1 cellular context compared by ENCODE assay signal in genomic region chr4:53186714-53187358, GRCh38.
TF ChIP-seq lines count a peak whose summit lies in the region.

No MANE protein-coding gene starts in this region.

TF ChIP-seq in K562, 482 proteins besides CTCF, POLR2A, EP300 and RAD21 (continued from another document and continues in another):
- TF ChIP-seq, protein P1, sequence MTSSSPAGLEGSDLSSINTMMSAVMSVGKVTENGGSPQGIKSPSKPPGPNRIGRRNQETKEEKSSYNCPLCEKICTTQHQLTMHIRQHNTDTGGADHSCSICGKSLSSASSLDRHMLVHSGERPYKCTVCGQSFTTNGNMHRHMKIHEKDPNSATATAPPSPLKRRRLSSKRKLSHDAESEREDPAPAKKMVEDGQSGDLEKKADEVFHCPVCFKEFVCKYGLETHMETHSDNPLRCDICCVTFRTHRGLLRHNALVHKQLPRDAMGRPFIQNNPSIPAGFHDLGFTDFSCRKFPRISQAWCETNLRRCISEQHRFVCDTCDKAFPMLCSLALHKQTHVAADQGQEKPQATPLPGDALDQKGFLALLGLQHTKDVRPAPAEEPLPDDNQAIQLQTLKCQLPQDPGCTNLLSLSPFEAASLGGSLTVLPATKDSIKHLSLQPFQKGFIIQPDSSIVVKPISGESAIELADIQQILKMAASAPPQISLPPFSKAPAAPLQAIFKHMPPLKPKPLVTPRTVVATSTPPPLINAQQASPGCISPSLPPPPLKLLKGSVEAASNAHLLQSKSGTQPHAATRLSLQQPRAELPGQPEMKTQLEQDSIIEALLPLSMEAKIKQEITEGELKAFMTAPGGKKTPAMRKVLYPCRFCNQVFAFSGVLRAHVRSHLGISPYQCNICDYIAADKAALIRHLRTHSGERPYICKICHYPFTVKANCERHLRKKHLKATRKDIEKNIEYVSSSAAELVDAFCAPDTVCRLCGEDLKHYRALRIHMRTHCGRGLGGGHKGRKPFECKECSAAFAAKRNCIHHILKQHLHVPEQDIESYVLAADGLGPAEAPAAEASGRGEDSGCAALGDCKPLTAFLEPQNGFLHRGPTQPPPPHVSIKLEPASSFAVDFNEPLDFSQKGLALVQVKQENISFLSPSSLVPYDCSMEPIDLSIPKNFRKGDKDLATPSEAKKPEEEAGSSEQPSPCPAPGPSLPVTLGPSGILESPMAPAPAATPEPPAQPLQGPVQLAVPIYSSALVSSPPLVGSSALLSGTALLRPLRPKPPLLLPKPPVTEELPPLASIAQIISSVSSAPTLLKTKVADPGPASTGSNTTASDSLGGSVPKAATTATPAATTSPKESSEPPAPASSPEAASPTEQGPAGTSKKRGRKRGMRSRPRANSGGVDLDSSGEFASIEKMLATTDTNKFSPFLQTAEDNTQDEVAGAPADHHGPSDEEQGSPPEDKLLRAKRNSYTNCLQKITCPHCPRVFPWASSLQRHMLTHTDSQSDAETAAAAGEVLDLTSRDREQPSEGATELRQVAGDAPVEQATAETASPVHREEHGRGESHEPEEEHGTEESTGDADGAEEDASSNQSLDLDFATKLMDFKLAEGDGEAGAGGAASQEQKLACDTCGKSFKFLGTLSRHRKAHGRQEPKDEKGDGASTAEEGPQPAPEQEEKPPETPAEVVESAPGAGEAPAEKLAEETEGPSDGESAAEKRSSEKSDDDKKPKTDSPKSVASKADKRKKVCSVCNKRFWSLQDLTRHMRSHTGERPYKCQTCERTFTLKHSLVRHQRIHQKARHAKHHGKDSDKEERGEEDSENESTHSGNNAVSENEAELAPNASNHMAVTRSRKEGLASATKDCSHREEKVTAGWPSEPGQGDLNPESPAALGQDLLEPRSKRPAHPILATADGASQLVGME (CRISPR knock-in tag; IDR thresholded peaks at IDR 0.05), result no peak
- peak; percentile 89 for TF ChIP-seq TEAD4 (IDR thresholded peaks at IDR 0.05; ENCODE audit: low read length)
- no peak for TF ChIP-seq TEAD4 (CRISPR knock-in tag; IDR thresholded peaks at IDR 0.05; ENCODE audit: borderline replicate concordance)
- TF ChIP-seq ZNF282 (CRISPR knock-in tag; IDR thresholded peaks at IDR 0.05), result no peak
- peak; percentile 66 for TF ChIP-seq NCOR1 (IDR thresholded peaks at IDR 0.05)
- no peak for TF ChIP-seq GTF2A2 (tag; IDR thresholded peaks at IDR 0.05)
- TF ChIP-seq CTBP1 (IDR thresholded peaks at IDR 0.05; ENCODE audit: borderline replicate concordance), result 0 out of 2 replicates have a peak, but pooled peaks have one; percentile 12
- TF ChIP-seq ZNF395 (CRISPR knock-in tag; IDR thresholded peaks at IDR 0.05), result no peak
- TF ChIP-seq HDAC3 (IDR thresholded peaks at IDR 0.05; ENCODE audit: borderline replicate concordance, partially characterized antibody), result no peak
- TF ChIP-seq ZFP30 (CRISPR knock-in tag; IDR thresholded peaks at IDR 0.05; ENCODE audit: borderline replicate concordance), result no peak
- TF ChIP-seq, protein P2, sequence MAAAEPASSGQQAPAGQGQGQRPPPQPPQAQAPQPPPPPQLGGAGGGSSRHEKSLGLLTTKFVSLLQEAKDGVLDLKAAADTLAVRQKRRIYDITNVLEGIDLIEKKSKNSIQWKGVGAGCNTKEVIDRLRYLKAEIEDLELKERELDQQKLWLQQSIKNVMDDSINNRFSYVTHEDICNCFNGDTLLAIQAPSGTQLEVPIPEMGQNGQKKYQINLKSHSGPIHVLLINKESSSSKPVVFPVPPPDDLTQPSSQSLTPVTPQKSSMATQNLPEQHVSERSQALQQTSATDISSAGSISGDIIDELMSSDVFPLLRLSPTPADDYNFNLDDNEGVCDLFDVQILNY (CRISPR knock-in tag; IDR thresholded peaks at IDR 0.05), result no peak
- no peak for TF ChIP-seq CCAR2 (IDR thresholded peaks at IDR 0.05; ENCODE audit: low read depth, low read length)
- no peak for TF ChIP-seq ZNF780A (CRISPR knock-in tag; IDR thresholded peaks at IDR 0.05)
- TF ChIP-seq DNMT1 (IDR thresholded peaks at IDR 0.05), result no peak
- TF ChIP-seq CBFA2T3 (IDR thresholded peaks at IDR 0.05), result peak; percentile 81
- peak; percentile 77; the same call in 1 of the 2 replicates for TF ChIP-seq SMARCA5 (IDR thresholded peaks at IDR 0.05)
- no peak for TF ChIP-seq SIN3A (IDR thresholded peaks at IDR 0.05; ENCODE audit: borderline replicate concordance in 2 of 2, control insufficient read depth in 1 of 2, low read depth in 2 of 2, low read length in 2 of 2)
- TF ChIP-seq CHCHD3 (CRISPR knock-in tag; IDR thresholded peaks at IDR 0.05), result no peak
- TF ChIP-seq ZNF436 (CRISPR knock-in tag; IDR thresholded peaks at IDR 0.05), result no peak
- no peak for TF ChIP-seq POLR2B (IDR thresholded peaks at IDR 0.05; ENCODE audit: low read depth, partially characterized antibody)
- TF ChIP-seq POLR2H (tag; IDR thresholded peaks at IDR 0.05; ENCODE audit: low read depth), result no peak
- TF ChIP-seq, protein P3, sequence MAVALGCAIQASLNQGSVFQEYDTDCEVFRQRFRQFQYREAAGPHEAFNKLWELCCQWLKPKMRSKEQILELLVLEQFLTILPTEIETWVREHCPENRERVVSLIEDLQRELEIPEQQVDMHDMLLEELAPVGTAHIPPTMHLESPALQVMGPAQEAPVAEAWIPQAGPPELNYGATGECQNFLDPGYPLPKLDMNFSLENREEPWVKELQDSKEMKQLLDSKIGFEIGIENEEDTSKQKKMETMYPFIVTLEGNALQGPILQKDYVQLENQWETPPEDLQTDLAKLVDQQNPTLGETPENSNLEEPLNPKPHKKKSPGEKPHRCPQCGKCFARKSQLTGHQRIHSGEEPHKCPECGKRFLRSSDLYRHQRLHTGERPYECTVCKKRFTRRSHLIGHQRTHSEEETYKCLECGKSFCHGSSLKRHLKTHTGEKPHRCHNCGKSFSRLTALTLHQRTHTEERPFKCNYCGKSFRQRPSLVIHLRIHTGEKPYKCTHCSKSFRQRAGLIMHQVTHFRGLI (CRISPR knock-in tag; IDR thresholded peaks at IDR 0.05), result no peak
- peak; percentile 65; the same call in 1 of the 2 replicates for TF ChIP-seq ATF3 (IDR thresholded peaks at IDR 0.05)
- no peak for TF ChIP-seq ATF3 (CRISPR knock-in tag; conservative IDR thresholded peaks at IDR 0.05)
- TF ChIP-seq CHD4 (IDR thresholded peaks at IDR 0.05; ENCODE audit: insufficient read depth, insufficient replicate concordance, low read depth, low read length, poor library complexity, severe bottlenecking), result no peak
- TF ChIP-seq NR2C1 (IDR thresholded peaks at IDR 0.05), result no peak
- TF ChIP-seq NR2C1 (tag; IDR thresholded peaks at IDR 0.05), result no peak
- no peak for TF ChIP-seq HDAC6 (IDR thresholded peaks at IDR 0.05; ENCODE audit: low read depth, low read length)
- TF ChIP-seq ATF2 (CRISPR knock-in tag; IDR thresholded peaks at IDR 0.05), result no peak
- no peak for TF ChIP-seq STAG1 (CRISPR knock-in tag; IDR thresholded peaks at IDR 0.05; ENCODE audit: borderline replicate concordance)
- TF ChIP-seq SLC30A9 (CRISPR knock-in tag; IDR thresholded peaks at IDR 0.05), result no peak
- no peak for TF ChIP-seq ZBTB26 (CRISPR knock-in tag; IDR thresholded peaks at IDR 0.05)
- no peak for TF ChIP-seq KHSRP (IDR thresholded peaks at IDR 0.05)
- TF ChIP-seq, protein P4, sequence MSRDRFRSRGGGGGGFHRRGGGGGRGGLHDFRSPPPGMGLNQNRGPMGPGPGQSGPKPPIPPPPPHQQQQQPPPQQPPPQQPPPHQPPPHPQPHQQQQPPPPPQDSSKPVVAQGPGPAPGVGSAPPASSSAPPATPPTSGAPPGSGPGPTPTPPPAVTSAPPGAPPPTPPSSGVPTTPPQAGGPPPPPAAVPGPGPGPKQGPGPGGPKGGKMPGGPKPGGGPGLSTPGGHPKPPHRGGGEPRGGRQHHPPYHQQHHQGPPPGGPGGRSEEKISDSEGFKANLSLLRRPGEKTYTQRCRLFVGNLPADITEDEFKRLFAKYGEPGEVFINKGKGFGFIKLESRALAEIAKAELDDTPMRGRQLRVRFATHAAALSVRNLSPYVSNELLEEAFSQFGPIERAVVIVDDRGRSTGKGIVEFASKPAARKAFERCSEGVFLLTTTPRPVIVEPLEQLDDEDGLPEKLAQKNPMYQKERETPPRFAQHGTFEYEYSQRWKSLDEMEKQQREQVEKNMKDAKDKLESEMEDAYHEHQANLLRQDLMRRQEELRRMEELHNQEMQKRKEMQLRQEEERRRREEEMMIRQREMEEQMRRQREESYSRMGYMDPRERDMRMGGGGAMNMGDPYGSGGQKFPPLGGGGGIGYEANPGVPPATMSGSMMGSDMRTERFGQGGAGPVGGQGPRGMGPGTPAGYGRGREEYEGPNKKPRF (IDR thresholded peaks at IDR 0.05; ENCODE audit: low read depth, low read length), result no peak
- TF ChIP-seq MYNN (IDR thresholded peaks at IDR 0.05), result no peak
- no peak for TF ChIP-seq MYNN (CRISPR knock-in tag; IDR thresholded peaks at IDR 0.05)
- TF ChIP-seq BMI1 (IDR thresholded peaks at IDR 0.05; ENCODE audit: low read length), result no peak
- no peak for TF ChIP-seq SETDB1 (IDR thresholded peaks at IDR 0.05; ENCODE audit: low read length)
- TF ChIP-seq ZMIZ1 (IDR thresholded peaks at IDR 0.05; ENCODE audit: low read depth in 2 of 2, low read length in 2 of 2), result no peak
- no peak for TF ChIP-seq CHD2 (IDR thresholded peaks at IDR 0.05; ENCODE audit: low read depth, low read length)
- no peak for TF ChIP-seq E2F6 (IDR thresholded peaks at IDR 0.05; ENCODE audit: borderline replicate concordance in 1 of 2, extremely low read depth in 1 of 2, insufficient read depth in 1 of 2, insufficient read length in 1 of 2, low read depth in 1 of 2, low read length in 1 of 2, poor library complexity in 1 of 2, severe bottlenecking in 1 of 2)
